12 cellular contexts compared by ENCODE assay signal in genomic region chr20:38247725-38248522, GRCh38. TPM values are rescaled to one million over a fixed set of nuclear protein-coding genes. Genes with fewer than 3 reads are reported as not detected.
"Had no signal": no experiment of that assay in that cellular context is flagged by ENCODE, and none has a peak within 500 bp of the region (broad histone marks: within the 10 kb centered on the region; RNA-seq: fewer than 3 reads in every experiment).

No MANE protein-coding gene starts in this region.

RNA-seq across cellular contexts. Expression of gene KIAA1755, which starts 12.6 kb away (rescaled TPM):
- total RNA-seq: naive thymus-derived CD8-positive, alpha-beta T cell had no signal
- polyA plus RNA-seq: naive thymus-derived CD8-positive, alpha-beta T cell; neural cell had no signal

RNA-seq across cellular contexts. Expression of gene BPI, which starts 56.0 kb away (rescaled TPM):
- total RNA-seq: dermis blood vessel endothelial cell; endothelial cell of umbilical vein; epithelial cell of proximal tubule; foreskin keratinocyte; kidney epithelial cell; left cardiac atrium; mammary epithelial cell; myocyte; naive thymus-derived CD8-positive, alpha-beta T cell; occipital lobe; right atrium auricular region had no signal
- polyA plus RNA-seq: endothelial cell of umbilical vein; foreskin keratinocyte; mammary epithelial cell; naive thymus-derived CD8-positive, alpha-beta T cell; neural cell had no signal
